27 cellular contexts compared by ENCODE assay signal in the genomic region with DNA sequence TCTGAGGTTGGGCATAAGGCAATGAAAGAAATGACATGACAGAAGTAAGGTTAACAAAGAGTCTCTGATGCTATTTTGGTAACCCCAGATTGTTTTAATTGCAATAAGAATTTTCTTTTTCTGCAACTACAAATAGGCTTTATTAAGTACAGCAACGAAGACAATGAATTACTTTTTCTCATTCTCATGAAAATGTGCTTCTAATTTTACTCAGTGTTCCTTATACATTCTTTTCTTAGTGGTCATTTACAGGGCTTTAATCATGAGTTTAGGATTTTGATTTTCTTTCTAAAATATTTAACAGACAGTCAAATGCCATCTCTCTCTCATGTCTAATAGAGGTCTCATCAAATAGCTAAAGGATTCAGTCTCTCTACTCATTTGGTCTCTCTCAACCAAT.
A peak's percentile ranks its signal among the peaks of the same experiment; 100 is the strongest.
DNase-seq lines count a peak whose midpoint lies in the region; ATAC-seq, FAIRE-seq and TF ChIP-seq lines count a peak whose summit lies in the region.
"Had no signal": no experiment of that assay in that cellular context is flagged by ENCODE, and none has a peak within 500 bp of the region (broad histone marks: within the 10 kb centered on the region; RNA-seq: fewer than 3 reads in every experiment).

No MANE protein-coding gene starts in this region.

- CTCF ChIA-PET in H1 (lab: Charles Lee; ENCODE audit: partially characterized antibody), result interaction anchor here (0.7 to 1.4 kb wide), 2 partner anchors 10 to 344 kb away, joined by 3 to 4 read pairs; no protein-coding TSS in a partner anchor

- no peaks in the 10 kb centered on the region for H4K20me1 ChIP-seq in H1 (replicated peaks in 1 of 2; ENCODE audit: control insufficient read depth in 1 of 2, insufficient read depth in 2 of 2, low read length in 2 of 2)

- no peak for FAIRE-seq in H1 (lab: Jason Lieb, UNC)
- FAIRE-seq: bronchial epithelial cell had no signal

- TF ChIP-seq CTCF in AG09319 (IDR thresholded peaks at IDR 0.05; ENCODE audit: low read depth, low read length), result no peak
- TF ChIP-seq CTCF in RWPE2 (IDR thresholded peaks at IDR 0.05; ENCODE audit: poor library complexity, severe bottlenecking), result no peak
- TF ChIP-seq CTCF in H1 (IDR thresholded peaks at IDR 0.05; ENCODE audit: control extremely low read depth in 1 of 3, insufficient read depth in 1 of 3, low read depth in 1 of 3, low read length in 3 of 3), result no peak

- peak overlapping the region; percentile 59 for H3K27ac ChIP-seq in RWPE2 (ENCODE audit: poor library complexity, severe bottlenecking)
- H3K27ac ChIP-seq in H1 (ENCODE audit: low read depth, low read length), result no peak overlapping the region
- H3K27ac ChIP-seq in mesodermal cell (ENCODE audit: low read depth, low read length, severe bottlenecking), result peak overlapping the region; percentile 30
- H3K27ac ChIP-seq: gastroesophageal sphincter, transverse colon had no signal

- H2BK20ac ChIP-seq in H1 (ENCODE audit: low read length), result no peak overlapping the region

- H3K23ac ChIP-seq in H1 (ENCODE audit: insufficient read length), result no peak overlapping the region

- H2BK120ac ChIP-seq in H1 (replicated peaks; ENCODE audit: low read depth, low read length), result no peak overlapping the region

- H3K14ac ChIP-seq in H1 (ENCODE audit: insufficient read length), result no peak overlapping the region

- H3K9me3 ChIP-seq in RWPE2 (ENCODE audit: severe bottlenecking) (no peaks in the 10 kb centered on the region), H1 (ENCODE audit: insufficient read depth in 2 of 2, low read depth in 1 of 2, low read length in 1 of 2) (no peaks in the 10 kb centered on the region), mesodermal cell (ENCODE audit: control insufficient read depth, low read length) (no peaks in the 10 kb centered on the region)
- H3K9me3 ChIP-seq: gastroesophageal sphincter, transverse colon had no signal

- H2BK15ac ChIP-seq in H1 (ENCODE audit: low read length), result no peak overlapping the region

- H3K36me3 ChIP-seq in RWPE2 (ENCODE audit: low read depth), result no peaks in the 10 kb centered on the region
- no peaks in the 10 kb centered on the region for H3K36me3 ChIP-seq in H1 (ENCODE audit: control insufficient read depth in 2 of 4, insufficient read depth in 4 of 4, low read length in 3 of 4)
- no peaks in the 10 kb centered on the region for H3K36me3 ChIP-seq in mesodermal cell (ENCODE audit: control insufficient read depth, insufficient read depth, low read length)
- H3K36me3 ChIP-seq: gastroesophageal sphincter, transverse colon had no signal

- H3K79me1 ChIP-seq in H1 (ENCODE audit: low read depth, low read length), result no peaks in the 10 kb centered on the region

- no peaks in the 10 kb centered on the region for H3K79me2 ChIP-seq in H1 (ENCODE audit: control insufficient read depth in 1 of 2, insufficient read depth in 2 of 2, low read length in 2 of 2)

- no peak overlapping the region for H3K4me3 ChIP-seq in RWPE2 (ENCODE audit: severe bottlenecking)
- no peak overlapping the region for H3K4me3 ChIP-seq in H1 (ENCODE audit: extremely low read depth in 1 of 4, insufficient read depth in 2 of 4, low read depth in 3 of 4, low read length in 4 of 4)
- no peak overlapping the region for H3K4me3 ChIP-seq in mesodermal cell (ENCODE audit: extremely low read depth, insufficient read depth, low read length, poor library complexity, severe bottlenecking)
- H3K4me3 ChIP-seq: gastroesophageal sphincter, transverse colon had no signal

- peak; percentile 18 for DNase-seq in AG09319 (ENCODE audit: extremely low read depth, low read depth)
- no peak for DNase-seq in RWPE2 (ENCODE audit: low spot score)
- DNase-seq in H1 (ENCODE audit: low read depth in 1 of 2, low spot score in 2 of 2), result no peak
- no peak for DNase-seq in AG20443 (ENCODE audit: low spot score)
- DNase-seq in NCI-H146 treated with DMSO at 0.1 percent for 48 hours (lab: John Stamatoyannopoulos, UW; ENCODE audit: unreplicated experiment), result no peak
- DNase-seq: activated CD8-positive, alpha-beta memory T cell treated with anti-CD3 and anti-CD28 coated beads, Interleukin-2, amount 10 ng/mL, durations not matched to agents 7 days and 5 days; activated naive CD4-positive, alpha-beta T cell treated with anti-CD3 and anti-CD28 coated beads for 36 hours; Calu3; DND-41; effector CD8-positive, alpha-beta T cell; erythroblast; hypothalamus; mesendoderm; naive thymus-derived CD8-positive, alpha-beta T cell; NCI-H1694 treated with DMSO at 0.1 percent for 48 hours; NCI-H524; NK-92 treated with Interleukin-12 subunit alpha and Interleukin-12 subunit beta, amount 100 ng/mL, for 24 hours; PC-3; stimulated activated CD4-positive, alpha-beta T cell treated with anti-CD3 and anti-CD28 coated beads, Interleukin-2, amount 100 ng/mL, for 48 hours; transverse colon had no signal

- TF ChIP-seq RAD21 in H1 (IDR thresholded peaks at IDR 0.05 in 1 of 2, conservative IDR thresholded peaks at IDR 0.05 in 1 of 2; ENCODE audit: low read depth in 2 of 2, low read length in 2 of 2), result no peak

- no peak overlapping the region for H4K8ac ChIP-seq in H1 (ENCODE audit: extremely low read depth, insufficient read depth, low read length)

- no peak overlapping the region for H3K56ac ChIP-seq in H1 (replicated peaks; ENCODE audit: insufficient read length, low read depth, low read length)

- 13% methylated on average over 1 of the region's 1 CpG; no CpG with 5 or more reads in 1 of the 2 experiments for WGBS in H1 (ENCODE audit: extremely low coverage in 1 of 2, insufficient coverage in 1 of 2, insufficient read length in 1 of 2, insufficient replicate concordance in 2 of 2, low coverage in 1 of 2, low lambda C conversion rate in 2 of 2, missing lambda C conversion rate in 1 of 2), 2 experiments
- no CpG with 5 or more reads among the region's 1 CpG for WGBS in mesodermal cell (ENCODE audit: insufficient coverage in 2 of 2), 2 experiments

- no peaks in the 10 kb centered on the region for H3K27me3 ChIP-seq in RWPE2 (ENCODE audit: insufficient read depth, poor library complexity, severe bottlenecking)
- no peaks in the 10 kb centered on the region for H3K27me3 ChIP-seq in H1 (replicated peaks in 1 of 4; ENCODE audit: control insufficient read depth in 3 of 4, extremely low read depth in 1 of 4, insufficient read depth in 3 of 4, low read length in 3 of 4)
- H3K27me3 ChIP-seq: gastroesophageal sphincter, transverse colon had no signal

- peak overlapping the region; percentile 34; the same call in 1 of the 2 replicates for H2AFZ ChIP-seq in H1 (ENCODE audit: low read length)

- no peak overlapping the region for H2BK12ac ChIP-seq in H1 (ENCODE audit: low read depth, low read length)

- H3K4ac ChIP-seq in H1 (replicated peaks; ENCODE audit: insufficient read length, low read depth, low read length), result no peak overlapping the region

- no peak for TF ChIP-seq POLR2A in H1 (IDR thresholded peaks at IDR 0.05; ENCODE audit: control extremely low read depth in 1 of 2, low read depth in 2 of 2, low read length in 2 of 2)

- H3K9ac ChIP-seq in H1 (replicated peaks in 1 of 4; ENCODE audit: extremely low read depth in 1 of 4, low read depth in 3 of 4, low read length in 3 of 4), result no peak overlapping the region

- H3K4me1 ChIP-seq in RWPE2 (ENCODE audit: insufficient read depth, poor library complexity, severe bottlenecking) (peaks cover 11% of the 10 kb centered on the region), H1 (replicated peaks in 1 of 4; ENCODE audit: control insufficient read depth in 3 of 4, insufficient read depth in 4 of 4, low read length in 3 of 4) (no peaks in the 10 kb centered on the region), mesodermal cell (ENCODE audit: control insufficient read depth, insufficient read depth, low read length, poor library complexity, severe bottlenecking) (peaks cover 6% of the 10 kb centered on the region)
- H3K4me1 ChIP-seq: transverse colon had no signal

- H3K23me2 ChIP-seq in H1 (ENCODE audit: low read depth, low read length), result no peaks in the 10 kb centered on the region

- H4K5ac ChIP-seq in H1 (ENCODE audit: insufficient read length, low read depth, low read length), result no peak overlapping the region

- 0 out of 2 replicates have a peak overlapping the region, but pooled peaks have one; percentile 32 for H2BK5ac ChIP-seq in H1 (ENCODE audit: low read depth, low read length)

- ATAC-seq in RWPE2 (ENCODE audit: low read depth) (no peak), HG03571 (IDR thresholded peaks at IDR 0.05; ENCODE audit: unreplicated experiment) (no peak), HG02970 (IDR thresholded peaks at IDR 0.05; ENCODE audit: low FRiP score, unreplicated experiment) (no peak)
- ATAC-seq: activated CD8-positive, alpha-beta memory T cell treated with anti-CD3 and anti-CD28 coated beads, Interleukin-2, amount 10 ng/mL, durations not matched to agents 7 days and 5 days; gastroesophageal sphincter; left lobe of liver; naive thymus-derived CD8-positive, alpha-beta T cell; PC-3; Right ventricle myocardium inferior had no signal

- no peak for TF ChIP-seq EP300 in H1 (IDR thresholded peaks at IDR 0.05; ENCODE audit: borderline replicate concordance in 1 of 2, low read depth in 2 of 2, low read length in 2 of 2)

- H4K91ac ChIP-seq in H1 (replicated peaks; ENCODE audit: insufficient read length, low read length), result no peak overlapping the region

- no peak overlapping the region for H2AK5ac ChIP-seq in H1 (ENCODE audit: low read depth, low read length)

- no peak overlapping the region for H3K4me2 ChIP-seq in H1 (ENCODE audit: insufficient read depth in 1 of 2, low read depth in 2 of 2, low read length in 2 of 2)

- no peak overlapping the region for H3K18ac ChIP-seq in H1 (ENCODE audit: extremely low read depth, low read length)

- POLR2A ChIA-PET in H1 (lab: Charles Lee; ENCODE audit: partially characterized antibody), result no interaction called here

TF ChIP-seq in H1, 55 proteins besides CTCF, POLR2A, EP300 and RAD21:
- TF ChIP-seq NRF1 (IDR thresholded peaks at IDR 0.05; ENCODE audit: low read depth, low read length) (no peak), RBBP5 (IDR thresholded peaks at IDR 0.05; ENCODE audit: borderline replicate concordance, low read depth, low read length) (no peak), KDM1A (IDR thresholded peaks at IDR 0.05; ENCODE audit: borderline replicate concordance, low read length) (no peak), TBP (IDR thresholded peaks at IDR 0.05; ENCODE audit: low read depth, low read length) (no peak), PHF8 (conservative IDR thresholded peaks at IDR 0.05; ENCODE audit: low read depth, low read length) (no peak)
